ENCODE assay signal across 7 cellular contexts in the genomic region with DNA sequence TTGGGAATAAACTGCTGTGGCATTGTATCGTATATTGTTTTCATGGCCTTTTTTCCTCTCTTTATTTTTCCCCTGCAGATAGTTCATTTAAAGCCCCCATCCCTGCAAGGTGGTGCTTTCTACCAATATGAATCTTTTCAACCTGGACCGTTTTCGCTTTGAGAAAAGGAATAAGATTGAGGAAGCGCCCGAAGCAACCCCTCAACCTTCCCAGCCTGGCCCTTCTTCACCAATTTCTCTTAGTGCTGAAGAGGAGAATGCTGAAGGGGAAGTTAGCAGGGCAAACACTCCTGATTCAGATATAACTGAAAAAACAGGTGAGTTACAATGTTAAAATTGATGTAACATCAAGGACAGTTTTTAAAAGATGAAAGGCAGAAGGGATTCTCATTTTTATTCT. TPM values are rescaled to one million over a fixed set of nuclear protein-coding genes. Genes with fewer than 3 reads are reported as not detected.
DNase-seq lines count a peak whose midpoint lies in the region; ATAC-seq, FAIRE-seq and TF ChIP-seq lines count a peak whose summit lies in the region.

No MANE protein-coding gene starts in this region.

- no peak for TF ChIP-seq POLR2A in HCT116 (IDR thresholded peaks at IDR 0.05; ENCODE audit: borderline replicate concordance, extremely low read depth, insufficient read depth, insufficient read length)

- H4K20me1 ChIP-seq in HCT116 (ENCODE audit: insufficient read depth) (no peaks in the 10 kb centered on the region), SU-DHL-6 (ENCODE audit: low read depth, low read length) (no peaks in the 10 kb centered on the region)

- TF ChIP-seq CTCF in HCT116 (IDR thresholded peaks at IDR 0.05 in 2 of 3, conservative IDR thresholded peaks at IDR 0.05 in 1 of 3; ENCODE audit: borderline replicate concordance in 1 of 3, insufficient read depth in 1 of 3, low read depth in 2 of 3, low read length in 2 of 3): no peak
- TF ChIP-seq CTCF in SU-DHL-6 (IDR thresholded peaks at IDR 0.05; ENCODE audit: insufficient read depth, low read length, poor library complexity, severe bottlenecking): no peak
- no peak for TF ChIP-seq CTCF in foreskin fibroblast (IDR thresholded peaks at IDR 0.05; ENCODE audit: low read depth, low read length)

- no peak overlapping the region for H2AFZ ChIP-seq in HCT116 (ENCODE audit: low read depth, low read length, poor library complexity, severe bottlenecking)
- peak overlapping the region; percentile 77 for H2AFZ ChIP-seq in SU-DHL-6 (ENCODE audit: low read depth, low read length, severe bottlenecking)

- TF ChIP-seq RAD21 in HCT116 (IDR thresholded peaks at IDR 0.05; ENCODE audit: low read depth): no peak

- RAD21 ChIA-PET in HCT116 (lab: Charles Lee; ENCODE audit: low non-redundant PET in 1 of 2, low total read pairs in 2 of 2, uncharacterized antibody in 2 of 2, unreplicated experiment in 2 of 2): no interaction called here

- H3K9ac ChIP-seq in HCT116 (ENCODE audit: low read length) (peak overlapping the region; percentile 88), SU-DHL-6 (ENCODE audit: low read length) (peak overlapping the region; percentile 62), skeletal muscle tissue (ENCODE audit: low read depth in 1 of 3, low read length in 3 of 3) (peak overlapping the region; percentile 87 to 96 (median 90))

- intact Hi-C loops in HCT116 (cut with micrococcal nuclease): no loop called here

- no peaks in the 10 kb centered on the region for H3K9me2 ChIP-seq in HCT116 (ENCODE audit: insufficient read depth)
- no peaks in the 10 kb centered on the region for H3K9me2 ChIP-seq in SU-DHL-6 (replicated peaks; ENCODE audit: insufficient read depth, low read length)

- DNase-seq in HCT116 (ENCODE audit: low read depth, low spot score) (no peak), foreskin fibroblast (no peak), RPMI8226 (no peak), frontal cortex (ENCODE audit: low spot score in 2 of 2) (no peak)

- H3K9me3 ChIP-seq in HCT116 (ENCODE audit: control insufficient read depth in 1 of 2, insufficient read depth in 1 of 2, low read depth in 1 of 2, low read length in 2 of 2): no peaks in the 10 kb centered on the region
- no peaks in the 10 kb centered on the region for H3K9me3 ChIP-seq in SU-DHL-6 (ENCODE audit: insufficient read depth, low read length)
- no peaks in the 10 kb centered on the region for H3K9me3 ChIP-seq in skeletal muscle tissue (ENCODE audit: control insufficient read depth in 3 of 3, low read length in 3 of 3)

- H3K27me3 ChIP-seq in HCT116 (ENCODE audit: insufficient read depth, low read length) (no peaks in the 10 kb centered on the region), SU-DHL-6 (ENCODE audit: low read length) (no peaks in the 10 kb centered on the region), skeletal muscle tissue (ENCODE audit: control insufficient read depth in 3 of 3, insufficient read depth in 3 of 3, low read length in 3 of 3) (no peaks in the 10 kb centered on the region)

- CTCF ChIA-PET in HCT116 (lab: Charles Lee): no interaction called here

- H3K4me3 ChIP-seq in HCT116 (replicated peaks in 1 of 2; ENCODE audit: low read depth in 1 of 2, low read length in 2 of 2): peak overlapping the region; percentile 60 to 75
- peak overlapping the region; percentile 68 for H3K4me3 ChIP-seq in SU-DHL-6 (ENCODE audit: insufficient read depth, low read length, poor library complexity, severe bottlenecking)
- H3K4me3 ChIP-seq in foreskin fibroblast (ENCODE audit: low read depth in 1 of 2, low read length in 2 of 2): peak overlapping the region; percentile 88 to 92
- H3K4me3 ChIP-seq in skeletal muscle tissue (ENCODE audit: low read length in 3 of 3): peak overlapping the region; percentile 94 to 95 (median 94)

- ATAC-seq in HCT116: no peak
- no peak for ATAC-seq in HG02642 (IDR thresholded peaks at IDR 0.05; ENCODE audit: poor library complexity, unreplicated experiment)

- H3F3A ChIP-seq in SU-DHL-6 (ENCODE audit: insufficient read depth): no peaks in the 10 kb centered on the region

- peak overlapping the region; percentile 66 for H3K4me2 ChIP-seq in HCT116 (ENCODE audit: low read length)
- H3K4me2 ChIP-seq in SU-DHL-6 (ENCODE audit: low read depth, low read length, poor library complexity, severe bottlenecking): peak overlapping the region; percentile 77

- BruUV-seq in HCT116 (replicated peaks; lab: Mats Ljungman, UMichigan): no TSS peak

- POLR2A ChIA-PET in HCT116 (lab: Charles Lee): no interaction called here

- no peak for FAIRE-seq in frontal cortex (lab: Jason Lieb, UNC)

- H3K79me2 ChIP-seq in HCT116 (ENCODE audit: insufficient read depth, low read length): peaks cover 55% of the 10 kb centered on the region
- H3K79me2 ChIP-seq in SU-DHL-6 (ENCODE audit: insufficient read depth, low read length): peaks cover 22% of the 10 kb centered on the region; the same call in 1 of the 2 replicates

- H3K36me3 ChIP-seq in HCT116 (ENCODE audit: control insufficient read depth in 1 of 2, insufficient read depth in 2 of 2, low read length in 2 of 2) (peaks cover 19 to 27% of the 10 kb centered on the region in 2 experiments), SU-DHL-6 (ENCODE audit: low read length) (0 out of 2 replicates have a peak, but pooled peaks cover 4% of the 10 kb centered on the region), skeletal muscle tissue (ENCODE audit: control insufficient read depth in 3 of 3, insufficient read depth in 3 of 3, low read length in 3 of 3) (peaks cover 0 to 11% (median 6%) of the 10 kb centered on the region in 3 donors)

- H3K4me1 ChIP-seq in HCT116 (ENCODE audit: control insufficient read depth in 1 of 2, insufficient read depth in 2 of 2, low read length in 2 of 2) (peaks cover 4 to 7% of the 10 kb centered on the region in 2 experiments; a peak in 3 of 4 replicates), skeletal muscle tissue (ENCODE audit: control insufficient read depth in 3 of 3, insufficient read depth in 3 of 3, low read length in 3 of 3) (peaks cover 6 to 9% (median 9%) of the 10 kb centered on the region in 3 donors)

- peak overlapping the region; percentile 67 for H3K27ac ChIP-seq in HCT116 (ENCODE audit: low read depth, low read length)
- peak overlapping the region; percentile 74 for H3K27ac ChIP-seq in SU-DHL-6 (ENCODE audit: low read depth, low read length)
- H3K27ac ChIP-seq in skeletal muscle tissue (ENCODE audit: low read depth, low read length): peak overlapping the region; percentile 96

TF ChIP-seq in HCT116, 20 proteins besides CTCF, POLR2A, EP300 and RAD21:
- TF ChIP-seq EZH2 (IDR thresholded peaks at IDR 0.05): no peak
- TF ChIP-seq ZNF274 (IDR thresholded peaks at IDR 0.05; ENCODE audit: low read depth, low read length): no peak
- TF ChIP-seq SIN3A (IDR thresholded peaks at IDR 0.05; ENCODE audit: low read depth): no peak
- TF ChIP-seq, protein P1, sequence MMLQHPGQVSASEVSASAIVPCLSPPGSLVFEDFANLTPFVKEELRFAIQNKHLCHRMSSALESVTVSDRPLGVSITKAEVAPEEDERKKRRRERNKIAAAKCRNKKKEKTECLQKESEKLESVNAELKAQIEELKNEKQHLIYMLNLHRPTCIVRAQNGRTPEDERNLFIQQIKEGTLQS (IDR thresholded peaks at IDR 0.05): no peak
- no peak for TF ChIP-seq FOSL1 (IDR thresholded peaks at IDR 0.05; ENCODE audit: low read depth)
- no peak for TF ChIP-seq JUND (IDR thresholded peaks at IDR 0.05)
- TF ChIP-seq EZH2phosphoT487 (IDR thresholded peaks at IDR 0.05; ENCODE audit: borderline replicate concordance): no peak
- TF ChIP-seq SRF (IDR thresholded peaks at IDR 0.05; ENCODE audit: low read depth): no peak
- TF ChIP-seq, protein P2, sequence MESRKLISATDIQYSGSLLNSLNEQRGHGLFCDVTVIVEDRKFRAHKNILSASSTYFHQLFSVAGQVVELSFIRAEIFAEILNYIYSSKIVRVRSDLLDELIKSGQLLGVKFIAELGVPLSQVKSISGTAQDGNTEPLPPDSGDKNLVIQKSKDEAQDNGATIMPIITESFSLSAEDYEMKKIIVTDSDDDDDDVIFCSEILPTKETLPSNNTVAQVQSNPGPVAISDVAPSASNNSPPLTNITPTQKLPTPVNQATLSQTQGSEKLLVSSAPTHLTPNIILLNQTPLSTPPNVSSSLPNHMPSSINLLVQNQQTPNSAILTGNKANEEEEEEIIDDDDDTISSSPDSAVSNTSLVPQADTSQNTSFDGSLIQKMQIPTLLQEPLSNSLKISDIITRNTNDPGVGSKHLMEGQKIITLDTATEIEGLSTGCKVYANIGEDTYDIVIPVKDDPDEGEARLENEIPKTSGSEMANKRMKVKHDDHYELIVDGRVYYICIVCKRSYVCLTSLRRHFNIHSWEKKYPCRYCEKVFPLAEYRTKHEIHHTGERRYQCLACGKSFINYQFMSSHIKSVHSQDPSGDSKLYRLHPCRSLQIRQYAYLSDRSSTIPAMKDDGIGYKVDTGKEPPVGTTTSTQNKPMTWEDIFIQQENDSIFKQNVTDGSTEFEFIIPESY (IDR thresholded peaks at IDR 0.05; ENCODE audit: extremely low read depth, insufficient replicate concordance, low read length): no peak
- no peak for TF ChIP-seq EGR1 (IDR thresholded peaks at IDR 0.05; ENCODE audit: low read depth)
- TF ChIP-seq CBX3 (IDR thresholded peaks at IDR 0.05; ENCODE audit: low read depth): no peak
- TF ChIP-seq TCF7L2 (IDR thresholded peaks at IDR 0.05; ENCODE audit: borderline replicate concordance, extremely low read depth, insufficient read depth, insufficient read length): no peak
- TF ChIP-seq POLR2AphosphoS5 (IDR thresholded peaks at IDR 0.05; ENCODE audit: low read depth, low read length): no peak

RNA-seq across cellular contexts. Expression of a gene that starts 0.6 kb away (rescaled TPM):
- total RNA-seq in HCT116 (2021; ENCODE audit: unreplicated experiment): 33.6 TPM
- 8.2 and 11.6 TPM in 2 replicates for polyA plus RNA-seq in HCT116 (2012)
- total RNA-seq in skeletal muscle tissue: 28.7 TPM
- total RNA-seq in frontal cortex: 117 TPM
